Comparison of ENCODE assay signal across 20 cellular contexts in the genomic region with DNA sequence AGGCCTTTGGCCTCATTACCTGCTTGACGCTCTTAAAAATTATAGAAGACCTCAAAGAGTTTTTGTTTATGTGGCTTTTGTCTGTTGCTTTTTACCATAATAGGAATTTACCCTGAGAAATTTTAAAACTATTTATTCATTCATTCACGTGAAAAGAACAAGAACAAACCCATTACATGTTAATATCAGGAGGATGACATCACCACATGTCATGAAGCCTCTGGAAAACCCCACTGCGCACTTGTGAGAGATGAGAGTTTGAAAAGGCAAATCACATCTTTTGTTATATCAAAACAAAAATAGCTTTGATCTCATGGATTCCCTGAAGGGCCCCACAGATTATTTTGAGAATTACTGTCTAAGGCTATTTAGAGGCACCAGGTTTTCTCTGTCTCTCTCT.
DNase-seq lines count a peak whose midpoint lies in the region; ATAC-seq, FAIRE-seq and TF ChIP-seq lines count a peak whose summit lies in the region.
"Had no signal": no experiment of that assay in that cellular context is flagged by ENCODE, and none has a peak within 500 bp of the region (broad histone marks: within the 10 kb centered on the region; RNA-seq: fewer than 3 reads in every experiment).

No MANE protein-coding gene starts in this region.

- TF ChIP-seq EP300 in HepG2 (IDR thresholded peaks at IDR 0.05; ENCODE audit: low read depth in 2 of 2, low read length in 2 of 2) = no peak
- TF ChIP-seq EP300 in HepG2 (CRISPR knock-in tag; IDR thresholded peaks at IDR 0.05; ENCODE audit: borderline replicate concordance) = no peak

- no peak for TF ChIP-seq POLR2A in HepG2 (IDR thresholded peaks at IDR 0.05; ENCODE audit: insufficient read depth in 1 of 2, low read depth in 2 of 2, low read length in 2 of 2)
- TF ChIP-seq POLR2A in right lobe of liver (IDR thresholded peaks at IDR 0.05) = no peak

- in situ Hi-C loops in HepG2 (cut with HindIII; ENCODE audit: extremely low pct_ligation_motif_present, low pct_unique_long_range_greater_than_20kb) = no loop called here

- ATAC-seq in activated CD4-positive, CD25-positive, alpha-beta regulatory T cell treated with anti-CD3 and anti-CD28 coated beads, Interleukin-2, amount 50 U/mL, for 24 hours = peak; percentile 46 to 56
- no peak for ATAC-seq in HepG2
- ATAC-seq in right lobe of liver = no peak
- peak; percentile 52 for ATAC-seq in stimulated activated effector memory CD8-positive, alpha-beta T cell treated with anti-CD3 and anti-CD28 coated beads, Interleukin-12 subunit alpha, Interleukin-12 subunit beta, amount 100 ng/mL, for 72 hours
- ATAC-seq in SK-N-SH treated with all-trans-retinoic acid at 6 μM for 48 hours = no peak
- ATAC-seq: CD8-positive, alpha-beta T cell; GM23338 had no signal

- peaks cover 2 to 32% of the 10 kb centered on the region in 2 experiments for H3K27me3 ChIP-seq in HepG2 (ENCODE audit: control insufficient read depth in 1 of 2, insufficient read depth in 2 of 2, low read length in 2 of 2)
- H3K27me3 ChIP-seq in right lobe of liver = no peaks in the 10 kb centered on the region
- no peaks in the 10 kb centered on the region for H3K27me3 ChIP-seq in OCI-LY3 (ENCODE audit: low read depth, low read length)

- no peaks in the 10 kb centered on the region for H3K9me3 ChIP-seq in HepG2 (ENCODE audit: low read length)
- no peaks in the 10 kb centered on the region for H3K9me3 ChIP-seq in right lobe of liver
- H3K9me3 ChIP-seq in OCI-LY3 (ENCODE audit: insufficient read depth, low read length) = no peaks in the 10 kb centered on the region

- CTCF ChIA-PET in HepG2 (lab: Yijun Ruan, JAX; ENCODE audit: low intra/inter-chr PET ratio, low total read pairs) = no interaction called here

- no peak overlapping the region for H3K4me2 ChIP-seq in HepG2 (ENCODE audit: low read depth, low read length)
- peak overlapping the region; percentile 40 for H3K4me2 ChIP-seq in OCI-LY3 (ENCODE audit: low read length)
- H3K4me2 ChIP-seq: GM23338 had no signal

- H3K36me3 Mint-ChIP-seq in stimulated activated effector memory CD8-positive, alpha-beta T cell treated with anti-CD3 and anti-CD28 coated beads, Interleukin-12 subunit alpha, Interleukin-12 subunit beta, amount 100 ng/mL, for 72 hours = no peaks in the 10 kb centered on the region
- H3K36me3 Mint-ChIP-seq: CD14-positive monocyte; CD8-positive, alpha-beta T cell had no signal

- no peaks in the 10 kb centered on the region for H3K4me1 ChIP-seq in HepG2 (ENCODE audit: insufficient read depth, low read length)
- H3K4me1 ChIP-seq in right lobe of liver = no peaks in the 10 kb centered on the region
- peaks cover 61% of the 10 kb centered on the region for H3K4me1 ChIP-seq in OCI-LY3 (ENCODE audit: low read length)

- no peak for FAIRE-seq in HepG2 (lab: Jason Lieb, UNC)
- FAIRE-seq: D721Med, G401.6, GM18507 had no signal

- POLR2A ChIA-PET in HepG2 (lab: Yijun Ruan, JAX) = no interaction called here

- H3K27ac ChIP-seq in HepG2 (ENCODE audit: extremely low read length, insufficient read depth, low read length) (no peak overlapping the region), right lobe of liver (no peak overlapping the region), OCI-LY3 (ENCODE audit: low read length) (peak overlapping the region; percentile 74)
- H3K27ac ChIP-seq: 22Rv1 had no signal

- no peaks in the 10 kb centered on the region for H3K4me1 Mint-ChIP-seq in stimulated activated effector memory CD8-positive, alpha-beta T cell treated with anti-CD3 and anti-CD28 coated beads, Interleukin-12 subunit alpha, Interleukin-12 subunit beta, amount 100 ng/mL, for 72 hours
- H3K4me1 Mint-ChIP-seq: CD14-positive monocyte had no signal

- H3K4me3 Mint-ChIP-seq in stimulated activated effector memory CD8-positive, alpha-beta T cell treated with anti-CD3 and anti-CD28 coated beads, Interleukin-12 subunit alpha, Interleukin-12 subunit beta, amount 100 ng/mL, for 72 hours = no peak overlapping the region
- H3K4me3 Mint-ChIP-seq: CD14-positive monocyte; CD8-positive, alpha-beta T cell; GM23338 had no signal

- no peak for DNase-seq in activated CD4-positive, CD25-positive, alpha-beta regulatory T cell (lab: John Stamatoyannopoulos, UW)
- no peak for DNase-seq in HepG2 (ENCODE audit: low spot score)
- no peak for DNase-seq in right lobe of liver
- DNase-seq in stimulated activated effector memory CD8-positive, alpha-beta T cell treated with anti-CD3 and anti-CD28 coated beads, Interleukin-12 subunit alpha, Interleukin-12 subunit beta, amount 100 ng/mL, for 72 hours (ENCODE audit: low spot score in 2 of 2) = no peak
- DNase-seq in islet precursor cell = no peak
- DNase-seq: CD8-positive, alpha-beta T cell; COR-L47; DMS153; DMS79 treated with DMSO at 0.1 percent for 48 hours; EL; H7 had no signal

- no peak for TF ChIP-seq RAD21 in HepG2 (CRISPR knock-in tag; IDR thresholded peaks at IDR 0.05)

- no peak overlapping the region for H3K4me3 ChIP-seq in HepG2 (replicated peaks in 1 of 3; ENCODE audit: insufficient read depth in 1 of 3, low read depth in 2 of 3, low read length in 3 of 3)
- H3K4me3 ChIP-seq in right lobe of liver = no peak overlapping the region
- H3K4me3 ChIP-seq in OCI-LY3 (ENCODE audit: low read length) = 0 out of 2 replicates have a peak overlapping the region, but pooled peaks have one; percentile 2
- H3K4me3 ChIP-seq: GM23338 had no signal

- no peaks in the 10 kb centered on the region for H3K9me3 Mint-ChIP-seq in stimulated activated effector memory CD8-positive, alpha-beta T cell treated with anti-CD3 and anti-CD28 coated beads, Interleukin-12 subunit alpha, Interleukin-12 subunit beta, amount 100 ng/mL, for 72 hours
- H3K9me3 Mint-ChIP-seq: GM23338 had no signal

- H3K36me3 ChIP-seq in HepG2 (replicated peaks in 1 of 2; ENCODE audit: control insufficient read depth in 1 of 2, insufficient read depth in 2 of 2, low read length in 2 of 2) = no peaks in the 10 kb centered on the region
- no peaks in the 10 kb centered on the region for H3K36me3 ChIP-seq in right lobe of liver
- H3K36me3 ChIP-seq in OCI-LY3 (replicated peaks; ENCODE audit: low read depth, low read length) = peaks cover 11% of the 10 kb centered on the region

- H4K20me1 ChIP-seq in HepG2 (ENCODE audit: insufficient read depth, low read length) (no peaks in the 10 kb centered on the region), OCI-LY3 (ENCODE audit: insufficient read depth, low read length) (no peaks in the 10 kb centered on the region)

- H3K79me2 ChIP-seq in HepG2 (ENCODE audit: insufficient read depth, low read length) (no peaks in the 10 kb centered on the region), OCI-LY3 (ENCODE audit: low read length) (no peaks in the 10 kb centered on the region)

- H2AFZ ChIP-seq in HepG2 (ENCODE audit: low read length) (no peak overlapping the region), OCI-LY3 (ENCODE audit: low read depth, low read length) (peak overlapping the region; percentile 22; the same call in 1 of the 2 replicates)
- H2AFZ ChIP-seq: GM23338 had no signal

- H3K9ac ChIP-seq in HepG2 (ENCODE audit: insufficient read depth, low read depth, low read length) = no peak overlapping the region
- no peak overlapping the region; the same call in 1 of the 2 replicates for H3K9ac ChIP-seq in OCI-LY3 (ENCODE audit: low read length)

- intact Hi-C loops in HepG2 (cut with micrococcal nuclease; ENCODE audit: unreplicated experiment) (no loop called here), right lobe of liver (cut with DNase I) (no loop called here)

- no peak overlapping the region for H3K27ac Mint-ChIP-seq in stimulated activated effector memory CD8-positive, alpha-beta T cell treated with anti-CD3 and anti-CD28 coated beads, Interleukin-12 subunit alpha, Interleukin-12 subunit beta, amount 100 ng/mL, for 72 hours
- H3K27ac Mint-ChIP-seq: CD14-positive monocyte; CD8-positive, alpha-beta T cell; GM23338 had no signal

- no TSS peak for BruUV-seq in HepG2 (replicated peaks; lab: Mats Ljungman, UMichigan)

- 2% methylated on average over 3 of the region's 3 CpGs for WGBS in HepG2 (ENCODE audit: low lambda C conversion rate)
- 72% methylated on average over 3 of the region's 3 CpGs for WGBS in right lobe of liver (ENCODE audit: insufficient coverage, low coverage, low lambda C conversion rate, missing lambda C conversion rate)

- TF ChIP-seq CTCF in HepG2 (CRISPR knock-in tag; IDR thresholded peaks at IDR 0.05) (no peak), right lobe of liver (IDR thresholded peaks at IDR 0.05) (no peak), OCI-LY3 (IDR thresholded peaks at IDR 0.05; ENCODE audit: low read depth, low read length) (no peak)

TF ChIP-seq in HepG2, 621 proteins besides CTCF, POLR2A, EP300 and RAD21:
- 0 out of 2 replicates have a peak, but pooled peaks have one; percentile 50 for TF ChIP-seq CREB1 (IDR thresholded peaks at IDR 0.05)
- no peak for TF ChIP-seq CREB1 (CRISPR knock-in tag; IDR thresholded peaks at IDR 0.05)
- TF ChIP-seq ATF7 (IDR thresholded peaks at IDR 0.05) = peak; percentile 88
- TF ChIP-seq ATF7 (CRISPR knock-in tag; IDR thresholded peaks at IDR 0.05) = no peak
- no peak for TF ChIP-seq ZFP62 (CRISPR knock-in tag; IDR thresholded peaks at IDR 0.05)
TF ChIP-seq in HepG2: peak in this region for 2.

TF ChIP-seq in SK-N-SH treated with all-trans-retinoic acid at 6 μM for 48 hours, 23 proteins besides CTCF, POLR2A, EP300 and RAD21:
- TF ChIP-seq GLIS3 (CRISPR knock-in tag; IDR thresholded peaks at IDR 0.05) = no peak
- TF ChIP-seq TCF4 (CRISPR knock-in tag; IDR thresholded peaks at IDR 0.05; ENCODE audit: borderline replicate concordance) = no peak
- no peak for TF ChIP-seq ZFP3 (CRISPR knock-in tag; IDR thresholded peaks at IDR 0.05)
- TF ChIP-seq ZNF565 (CRISPR knock-in tag; conservative IDR thresholded peaks at IDR 0.05; ENCODE audit: low read depth) = no peak
- TF ChIP-seq, protein P1, sequence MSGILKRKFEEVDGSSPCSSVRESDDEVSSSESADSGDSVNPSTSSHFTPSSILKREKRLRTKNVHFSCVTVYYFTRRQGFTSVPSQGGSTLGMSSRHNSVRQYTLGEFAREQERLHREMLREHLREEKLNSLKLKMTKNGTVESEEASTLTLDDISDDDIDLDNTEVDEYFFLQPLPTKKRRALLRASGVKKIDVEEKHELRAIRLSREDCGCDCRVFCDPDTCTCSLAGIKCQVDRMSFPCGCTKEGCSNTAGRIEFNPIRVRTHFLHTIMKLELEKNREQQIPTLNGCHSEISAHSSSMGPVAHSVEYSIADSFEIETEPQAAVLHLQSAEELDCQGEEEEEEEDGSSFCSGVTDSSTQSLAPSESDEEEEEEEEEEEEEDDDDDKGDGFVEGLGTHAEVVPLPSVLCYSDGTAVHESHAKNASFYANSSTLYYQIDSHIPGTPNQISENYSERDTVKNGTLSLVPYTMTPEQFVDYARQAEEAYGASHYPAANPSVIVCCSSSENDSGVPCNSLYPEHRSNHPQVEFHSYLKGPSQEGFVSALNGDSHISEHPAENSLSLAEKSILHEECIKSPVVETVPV (CRISPR knock-in tag; IDR thresholded peaks at IDR 0.05) = no peak

Comparison
In these comparisons a context has a peak if more than half of its experiments do, and no peak if none do; other contexts are left out.
1. ATAC-seq: peak in activated CD4-positive, CD25-positive, alpha-beta regulatory T cell treated with anti-CD3 and anti-CD28 coated beads, Interleukin-2, amount 50 U/mL, for 24 hours (2 of 2) and stimulated activated effector memory CD8-positive, alpha-beta T cell treated with anti-CD3 and anti-CD28 coated beads, Interleukin-12 subunit alpha, Interleukin-12 subunit beta, amount 100 ng/mL, for 72 hours (single experiment); none in HepG2 (single experiment), right lobe of liver (0 of 4) and SK-N-SH treated with all-trans-retinoic acid at 6 μM for 48 hours (single experiment).